ENCODE assay signal across 40 cellular contexts in genomic region chr6:38533064-38533463, GRCh38.
"Had no signal": no experiment of that assay in that cellular context is flagged by ENCODE, and none has a peak within 500 bp of the region (broad histone marks: within the 10 kb centered on the region; RNA-seq: fewer than 3 reads in every experiment).

No MANE protein-coding gene starts in this region.

- H3K4me3 Mint-ChIP-seq: activated naive CD4-positive, alpha-beta T cell treated with anti-CD3 and anti-CD28 coated beads for 36 hours; activated naive CD4-positive, alpha-beta T cell treated with anti-CD3 and anti-CD28 coated beads, Interleukin-2, amount 10 ng/mL, durations not matched to agents 7 days and 5 days; activated naive CD4-positive, alpha-beta T cell treated with anti-CD3 and anti-CD28 coated beads, Interleukin-2, amount 50 U/mL, for 24 hours; activated naive CD8-positive, alpha-beta T cell; activated naive CD8-positive, alpha-beta T cell treated with anti-CD3 and anti-CD28 coated beads for 36 hours; activated naive CD8-positive, alpha-beta T cell treated with anti-CD3 and anti-CD28 coated beads, Interleukin-2, amount 10 ng/mL, durations not matched to agents 7 days and 5 days; activated naive CD8-positive, alpha-beta T cell treated with anti-CD3 and anti-CD28 coated beads, Interleukin-2, amount 50 U/mL, for 24 hours; activated T-cell treated with anti-CD3 and anti-CD28 coated beads, Interleukin-2, amount 50 U/mL, for 24 hours; activated T-cell treated with anti-CD3 and anti-CD28 coated beads, Interleukin-2, amount 50 U/mL, for 4 hours; activated T-cell treated with anti-CD3 and anti-CD28 coated beads, Interleukin-2, amount 50 U/mL, for 72 hours; activated T-helper 1 cell treated with anti-CD3 and anti-CD28 coated beads, Interleukin-12 subunit alpha, Interleukin-12 subunit beta, Interleukin-2, Interleukin-4 antibody, amounts not matched to agents 30 ng/mL and 10 ng/mL and 1 ng/mL, durations not matched to agents 14 hours and 24 hours and 36 hours; activated T-helper 17 cell treated with anti-CD3 and anti-CD28 coated beads, Interleukin-2, amount 50 U/mL, for 72 hours; brain; central memory CD8-positive, alpha-beta T cell had no signal

- H3K9me3 ChIP-seq: adrenal gland, ascending aorta, breast epithelium had no signal

- ATAC-seq: activated naive CD4-positive, alpha-beta T cell treated with anti-CD3 and anti-CD28 coated beads, Interleukin-2, amount 50 U/mL, for 72 hours; activated naive CD8-positive, alpha-beta T cell treated with anti-CD3 and anti-CD28 coated beads, Interleukin-2, amount 50 U/mL, for 24 hours; activated T-cell treated with anti-CD3 and anti-CD28 coated beads, Interleukin-2, amount 50 U/mL, for 4 hours; activated T-cell treated with anti-CD3 and anti-CD28 coated beads, Interleukin-2, amount 50 U/mL, for 72 hours; activated T-helper 17 cell treated with anti-CD3 and anti-CD28 coated beads, Interleukin-2, amount 50 U/mL, for 72 hours; body of pancreas had no signal

- H3K27ac ChIP-seq: adrenal gland, ascending aorta, body of pancreas, brain microvascular endothelial cell, breast epithelium, cardiac muscle cell had no signal

- H3K4me1 ChIP-seq: adrenal gland, ascending aorta, body of pancreas, breast epithelium had no signal

- H3K27me3 Mint-ChIP-seq: activated naive CD4-positive, alpha-beta T cell treated with anti-CD3 and anti-CD28 coated beads, Interleukin-2, amount 10 ng/mL, durations not matched to agents 7 days and 5 days; activated naive CD4-positive, alpha-beta T cell treated with anti-CD3 and anti-CD28 coated beads, Interleukin-2, amount 50 U/mL, for 24 hours; activated naive CD8-positive, alpha-beta T cell; activated naive CD8-positive, alpha-beta T cell treated with anti-CD3 and anti-CD28 coated beads for 36 hours; activated naive CD8-positive, alpha-beta T cell treated with anti-CD3 and anti-CD28 coated beads, Interleukin-2, amount 10 ng/mL, durations not matched to agents 7 days and 5 days; activated naive CD8-positive, alpha-beta T cell treated with anti-CD3 and anti-CD28 coated beads, Interleukin-2, amount 50 U/mL, for 24 hours; activated T-cell treated with anti-CD3 and anti-CD28 coated beads, Interleukin-2, amount 50 U/mL, for 24 hours; activated T-helper 17 cell treated with anti-CD3 and anti-CD28 coated beads, Interleukin-2, amount 50 U/mL, for 72 hours; central memory CD8-positive, alpha-beta T cell had no signal

- H3K27ac Mint-ChIP-seq: activated naive CD4-positive, alpha-beta T cell treated with anti-CD3 and anti-CD28 coated beads for 36 hours; activated naive CD4-positive, alpha-beta T cell treated with anti-CD3 and anti-CD28 coated beads, Interleukin-2, amount 10 ng/mL, durations not matched to agents 7 days and 5 days; activated naive CD4-positive, alpha-beta T cell treated with anti-CD3 and anti-CD28 coated beads, Interleukin-2, amount 50 U/mL, for 24 hours; activated naive CD8-positive, alpha-beta T cell; activated naive CD8-positive, alpha-beta T cell treated with anti-CD3 and anti-CD28 coated beads for 36 hours; activated naive CD8-positive, alpha-beta T cell treated with anti-CD3 and anti-CD28 coated beads, Interleukin-2, amount 10 ng/mL, durations not matched to agents 7 days and 5 days; activated naive CD8-positive, alpha-beta T cell treated with anti-CD3 and anti-CD28 coated beads, Interleukin-2, amount 50 U/mL, for 24 hours; activated T-cell treated with anti-CD3 and anti-CD28 coated beads, Interleukin-2, amount 50 U/mL, for 24 hours; activated T-cell treated with anti-CD3 and anti-CD28 coated beads, Interleukin-2, amount 50 U/mL, for 72 hours; activated T-helper 1 cell treated with anti-CD3 and anti-CD28 coated beads, Interleukin-12 subunit alpha, Interleukin-12 subunit beta, Interleukin-2, Interleukin-4 antibody, amounts not matched to agents 30 ng/mL and 10 ng/mL and 1 ng/mL, durations not matched to agents 14 hours and 24 hours and 36 hours; activated T-helper 17 cell treated with anti-CD3 and anti-CD28 coated beads, Interleukin-2, amount 50 U/mL, for 72 hours; activated T-helper 2 cell treated with anti-CD3 and anti-CD28 coated beads, Interferon-gamma antibody, Interleukin-2, Interleukin-4, amounts not matched to agents 10 μg/mL and 5 μg/mL and 100 μg/mL, durations not matched to agents 14 hours and 24 hours and 36 hours; brain had no signal

- FAIRE-seq: astrocyte, bronchial epithelial cell had no signal

- DNase-seq: activated effector memory CD4-positive, alpha-beta T cell treated with anti-CD3 and anti-CD28 coated beads, Interleukin-2, amount 50 U/mL, for 16 hours; activated effector memory CD4-positive, alpha-beta T cell treated with Interleukin-2 at 50 U/mL for 16 hours; activated gamma-delta T cell; activated gamma-delta T cell treated with Interleukin-2 at 50 U/mL for 16 hours; activated naive CD4-positive, alpha-beta T cell; activated naive CD4-positive, alpha-beta T cell treated with anti-CD3 and anti-CD28 coated beads for 36 hours; activated naive CD4-positive, alpha-beta T cell treated with anti-CD3 and anti-CD28 coated beads, Interleukin-2, amount 10 ng/mL, durations not matched to agents 7 days and 5 days; activated naive CD4-positive, alpha-beta T cell treated with anti-CD3 and anti-CD28 coated beads, Interleukin-2, amount 50 U/mL, for 16 hours; activated naive CD4-positive, alpha-beta T cell treated with Interleukin-2 at 50 U/mL for 16 hours; activated naive CD8-positive, alpha-beta T cell treated with anti-CD3 and anti-CD28 coated beads for 36 hours; activated naive CD8-positive, alpha-beta T cell treated with anti-CD3 and anti-CD28 coated beads, Interleukin-2, amount 10 ng/mL, durations not matched to agents 7 days and 5 days; activated naive CD8-positive, alpha-beta T cell treated with anti-CD3 and anti-CD28 coated beads, Interleukin-2, amount 50 U/mL, for 24 hours; activated T-cell treated with anti-CD3 and anti-CD28 coated beads, Interleukin-2, amount 50 U/mL, for 1 hour; activated T-cell treated with anti-CD3 and anti-CD28 coated beads, Interleukin-2, amount 50 U/mL, for 24 hours; activated T-cell treated with anti-CD3 and anti-CD28 coated beads, Interleukin-2, amount 50 U/mL, for 4 hours; activated T-cell treated with anti-CD3 and anti-CD28 coated beads, Interleukin-2, amount 50 U/mL, for 48 hours; activated T-cell treated with anti-CD3 and anti-CD28 coated beads, Interleukin-2, amount 50 U/mL, for 72 hours; adrenal gland; amniotic stem cell; amygdala; anterior cingulate cortex; aorta; body of pancreas; brain microvascular endothelial cell; caudate nucleus; central memory CD4-positive, alpha-beta T cell; cerebellar nuclear complex had no signal

- H3K4me1 Mint-ChIP-seq: activated naive CD4-positive, alpha-beta T cell treated with anti-CD3 and anti-CD28 coated beads, Interleukin-2, amount 10 ng/mL, durations not matched to agents 7 days and 5 days; brain had no signal

- H3K4me3 ChIP-seq: adrenal gland, ascending aorta, body of pancreas, breast epithelium, cardiac muscle cell had no signal

- H3K36me3 ChIP-seq: adrenal gland, ascending aorta, brain microvascular endothelial cell, breast epithelium, cardiac muscle cell had no signal

- H3K9me3 Mint-ChIP-seq: central memory CD8-positive, alpha-beta T cell had no signal

- H3K27me3 ChIP-seq: adrenal gland, ascending aorta, body of pancreas, brain microvascular endothelial cell, breast epithelium, cardiac muscle cell had no signal
